In genomic region chr2:226426292-226426736, GRCh38 we compare ENCODE assay signal across 13 cellular contexts.
DNase-seq lines count a peak whose midpoint lies in the region; TF ChIP-seq lines count a peak whose summit lies in the region.
"Had no signal": no experiment of that assay in that cellular context is flagged by ENCODE, and none has a peak within 500 bp of the region (broad histone marks: within the 10 kb centered on the region; RNA-seq: fewer than 3 reads in every experiment).

No MANE protein-coding gene starts in this region.

- no peak overlapping the region for H3K27ac Mint-ChIP-seq in activated CD4-positive, alpha-beta T cell treated with anti-CD3 and anti-CD28 coated beads, Interleukin-2, amount 10 ng/mL, durations not matched to agents 7 days and 5 days
- H3K27ac Mint-ChIP-seq: activated naive CD8-positive, alpha-beta T cell treated with anti-CD3 and anti-CD28 coated beads, Interleukin-2, amount 10 ng/mL, durations not matched to agents 7 days and 5 days; endodermal cell had no signal

- no peak overlapping the region for H3K4me3 Mint-ChIP-seq in activated CD4-positive, alpha-beta T cell treated with anti-CD3 and anti-CD28 coated beads, Interleukin-2, amount 10 ng/mL, durations not matched to agents 7 days and 5 days
- H3K4me3 Mint-ChIP-seq: activated naive CD8-positive, alpha-beta T cell treated with anti-CD3 and anti-CD28 coated beads, Interleukin-2, amount 10 ng/mL, durations not matched to agents 7 days and 5 days; endodermal cell had no signal

- DNase-seq in AG04450 (ENCODE audit: low read depth, low spot score) (peak; percentile 93), HPDE6-E6E7 (ENCODE audit: extremely low spot score) (peak; percentile 34), SK-N-MC (ENCODE audit: low read depth, low spot score) (peak; percentile 47), fibroblast of the aortic adventitia (ENCODE audit: low read depth) (peak; percentile 87), NK-92 (lab: John Stamatoyannopoulos, UW; ENCODE audit: unreplicated experiment) (no peak), T-helper 1 cell (no peak), MM.1S (no peak)
- DNase-seq in activated CD4-positive, alpha-beta T cell treated with anti-CD3 and anti-CD28 coated beads, Interleukin-2, amount 10 ng/mL, durations not matched to agents 7 days and 5 days: no peak
- DNase-seq: activated naive CD8-positive, alpha-beta T cell treated with anti-CD3 and anti-CD28 coated beads, Interleukin-2, amount 10 ng/mL, durations not matched to agents 7 days and 5 days; endodermal cell; NCI-H1930 had no signal

- H2AFZ ChIP-seq in MM.1S (ENCODE audit: low read length): no peak overlapping the region

- no peaks in the 10 kb centered on the region for H3K79me2 ChIP-seq in MM.1S (ENCODE audit: low read length)

- H3K27me3 ChIP-seq in AG04450 (ENCODE audit: control insufficient read depth, insufficient read depth, low read length): no peaks in the 10 kb centered on the region
- H3K27me3 ChIP-seq in MM.1S (replicated peaks; ENCODE audit: insufficient read depth, low read length): no peaks in the 10 kb centered on the region
- H3K27me3 ChIP-seq: vagina had no signal

- peaks cover 23% of the 10 kb centered on the region for H3K4me1 Mint-ChIP-seq in activated CD4-positive, alpha-beta T cell treated with anti-CD3 and anti-CD28 coated beads, Interleukin-2, amount 10 ng/mL, durations not matched to agents 7 days and 5 days

- H3F3A ChIP-seq in MM.1S (ENCODE audit: insufficient read depth, low read length): peaks cover 20% of the 10 kb centered on the region

- POLR2A ChIA-PET in AG04450 (lab: Yijun Ruan, JAX): interaction anchor here (0.7 to 1.2 kb wide), 4 partner anchors 52 to 373 kb away, joined by 3 to 6 read pairs (median 4); partner anchors contain the start of gene IRS1
- POLR2A ChIA-PET in activated CD4-positive, alpha-beta T cell treated with anti-CD3 and anti-CD28 coated beads, Interleukin-2, amount 10 ng/mL, durations not matched to agents 7 days and 5 days (lab: Charles Lee): no interaction called here

- H3K9me3 ChIP-seq in AG04450 (ENCODE audit: control insufficient read depth, insufficient read depth, low read length) (no peaks in the 10 kb centered on the region), SK-N-MC (ENCODE audit: low read depth, low read length) (no peaks in the 10 kb centered on the region), MM.1S (replicated peaks; ENCODE audit: insufficient read depth, low read length) (no peaks in the 10 kb centered on the region)
- H3K9me3 ChIP-seq: vagina had no signal

- H3K27ac ChIP-seq in AG04450 (ENCODE audit: low read depth, low read length) (no peak overlapping the region), SK-N-MC (peak overlapping the region; percentile 10; the same call in 1 of the 2 replicates), MM.1S (ENCODE audit: low read length) (no peak overlapping the region)
- H3K27ac ChIP-seq: C4-2B, vagina had no signal

- H3K36me3 Mint-ChIP-seq in activated CD4-positive, alpha-beta T cell treated with anti-CD3 and anti-CD28 coated beads, Interleukin-2, amount 10 ng/mL, durations not matched to agents 7 days and 5 days (ENCODE audit: low read depth): no peaks in the 10 kb centered on the region
- H3K36me3 Mint-ChIP-seq: activated naive CD8-positive, alpha-beta T cell treated with anti-CD3 and anti-CD28 coated beads, Interleukin-2, amount 10 ng/mL, durations not matched to agents 7 days and 5 days had no signal

- H3K4me1 ChIP-seq in MM.1S (ENCODE audit: low read length): peaks cover 15% of the 10 kb centered on the region

- H3K36me3 ChIP-seq in SK-N-MC (ENCODE audit: insufficient read depth, low read length) (no peaks in the 10 kb centered on the region), MM.1S (replicated peaks; ENCODE audit: insufficient read depth, low read length) (no peaks in the 10 kb centered on the region)
- H3K36me3 ChIP-seq: vagina had no signal

- no peaks in the 10 kb centered on the region for H4K20me1 ChIP-seq in MM.1S (ENCODE audit: insufficient read depth, low read length)

- CTCF ChIA-PET in AG04450 (lab: Charles Lee): interaction anchor here (0.6 to 1.2 kb wide), 3 partner anchors 374 to 757 kb away, joined by 3 to 4 read pairs (median 3); no protein-coding TSS in a partner anchor
- CTCF ChIA-PET in activated CD4-positive, alpha-beta T cell treated with anti-CD3 and anti-CD28 coated beads, Interleukin-2, amount 10 ng/mL, durations not matched to agents 7 days and 5 days (lab: Charles Lee): no interaction called here

- no peaks in the 10 kb centered on the region for H3K9me2 ChIP-seq in MM.1S (replicated peaks; ENCODE audit: insufficient read depth, low read length)

- peaks cover 25% of the 10 kb centered on the region for H3K27me3 Mint-ChIP-seq in activated CD4-positive, alpha-beta T cell treated with anti-CD3 and anti-CD28 coated beads, Interleukin-2, amount 10 ng/mL, durations not matched to agents 7 days and 5 days

- H3K9ac ChIP-seq in SK-N-MC (ENCODE audit: insufficient read length) (no peak overlapping the region), MM.1S (ENCODE audit: low read length) (no peak overlapping the region)

- no peak overlapping the region for H3K4me2 ChIP-seq in MM.1S (ENCODE audit: low read depth, low read length)

- TF ChIP-seq CTCF in AG04450 (IDR thresholded peaks at IDR 0.05; ENCODE audit: low read depth, low read length) (no peak), fibroblast of the aortic adventitia (IDR thresholded peaks at IDR 0.05; ENCODE audit: insufficient read depth, low read length) (no peak), MM.1S (IDR thresholded peaks at IDR 0.05; ENCODE audit: low read length) (no peak)

- H3K4me3 ChIP-seq in AG04450 (ENCODE audit: low read depth, low read length) (no peak overlapping the region), SK-N-MC (peak overlapping the region; percentile 51), fibroblast of the aortic adventitia (ENCODE audit: low read depth, low read length) (no peak overlapping the region), MM.1S (ENCODE audit: low read length) (no peak overlapping the region)
- H3K4me3 ChIP-seq: vagina had no signal

- H3K9me3 Mint-ChIP-seq in activated CD4-positive, alpha-beta T cell treated with anti-CD3 and anti-CD28 coated beads, Interleukin-2, amount 10 ng/mL, durations not matched to agents 7 days and 5 days: no peaks in the 10 kb centered on the region
- H3K9me3 Mint-ChIP-seq: activated naive CD8-positive, alpha-beta T cell treated with anti-CD3 and anti-CD28 coated beads, Interleukin-2, amount 10 ng/mL, durations not matched to agents 7 days and 5 days; endodermal cell had no signal

Comparison
In these comparisons a context has a peak if more than half of its experiments do, and no peak if none do; other contexts are left out.
1. DNase-seq: peak in AG04450 (single experiment), HPDE6-E6E7 (single experiment), SK-N-MC (single experiment) and fibroblast of the aortic adventitia (single experiment); none in NK-92 (single experiment), T-helper 1 cell (0 of 5), activated CD4-positive, alpha-beta T cell treated with anti-CD3 and anti-CD28 coated beads, Interleukin-2, amount 10 ng/mL, durations not matched to agents 7 days and 5 days (single experiment) and MM.1S (single experiment).